In the genomic region with DNA sequence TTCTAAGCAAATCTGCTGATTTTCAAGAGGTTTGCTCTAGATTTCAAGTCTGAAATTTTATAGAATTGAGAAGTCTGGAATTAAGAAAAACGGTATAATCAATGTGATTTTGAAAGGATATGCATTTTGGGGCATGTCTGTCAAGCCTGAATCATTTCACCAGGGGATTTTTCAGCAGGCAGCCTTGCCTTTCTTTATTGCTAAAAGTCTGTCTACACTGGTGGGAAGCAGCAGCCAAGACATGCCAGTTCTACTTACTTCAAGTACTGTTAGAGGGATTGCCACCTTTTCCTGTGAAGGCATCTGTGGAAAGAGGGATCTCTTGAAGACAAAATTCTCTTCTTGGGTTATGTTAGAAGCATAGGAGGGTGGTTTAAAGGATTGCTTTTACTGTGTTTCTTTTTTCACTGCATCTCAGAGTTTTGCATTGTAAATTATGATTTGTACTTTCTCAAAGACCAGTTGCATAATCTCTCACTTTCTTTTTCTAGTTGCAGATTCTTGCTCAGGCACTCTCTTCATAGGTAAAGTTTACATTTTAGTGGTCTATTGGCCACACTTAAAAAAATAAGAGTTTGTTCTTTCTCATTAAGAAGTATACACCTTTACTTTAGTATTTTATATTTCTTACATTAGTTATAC, we compare ENCODE assay signal across 18 cellular contexts.
A peak's percentile ranks its signal among the peaks of the same experiment; 100 is the strongest.
DNase-seq lines count a peak whose midpoint lies in the region; ATAC-seq, FAIRE-seq and TF ChIP-seq lines count a peak whose summit lies in the region.
"Had no signal": no experiment of that assay in that cellular context is flagged by ENCODE, and none has a peak within 500 bp of the region (broad histone marks: within the 10 kb centered on the region; RNA-seq: fewer than 3 reads in every experiment).

No MANE protein-coding gene starts in this region.

- no peaks in the 10 kb centered on the region for H3K23me2 ChIP-seq in H1 (ENCODE audit: low read depth, low read length)

- FAIRE-seq in H1 (lab: Jason Lieb, UNC), result peak; percentile 19
- FAIRE-seq: A549, GM19239 had no signal

- H3K4me1 ChIP-seq in A673 (ENCODE audit: insufficient read depth, low read length, poor library complexity, severe bottlenecking), result no peaks in the 10 kb centered on the region
- no peaks in the 10 kb centered on the region for H3K4me1 ChIP-seq in IMR-90 (ENCODE audit: control insufficient read depth, insufficient read depth, low read length)
- H3K4me1 ChIP-seq in OCI-LY3 (ENCODE audit: low read length), result peaks cover 64% of the 10 kb centered on the region
- H3K4me1 ChIP-seq in H1 (replicated peaks in 1 of 4; ENCODE audit: control insufficient read depth in 3 of 4, insufficient read depth in 4 of 4, low read length in 3 of 4), result peaks cover 0 to 10% (median 3%) of the 10 kb centered on the region in 4 experiments; a peak in 4 of 7 replicates
- H3K4me1 ChIP-seq in stomach, result no peaks in the 10 kb centered on the region
- H3K4me1 ChIP-seq: A549; BLaER1 treated with 17β-estradiol and CSF1 and Interleukin-3, amounts not matched to agents 10 nM and 100 nM had no signal

- H2BK20ac ChIP-seq in IMR-90 (ENCODE audit: low read depth, low read length), result no peak overlapping the region
- H2BK20ac ChIP-seq in H1 (ENCODE audit: low read length), result no peak overlapping the region

- H3K4me3 ChIP-seq in A673 (ENCODE audit: low read depth, low read length, poor library complexity, severe bottlenecking), result no peak overlapping the region
- no peak overlapping the region for H3K4me3 ChIP-seq in IMR-90 (ENCODE audit: insufficient read depth, low read depth, low read length)
- peak overlapping the region; percentile 67 for H3K4me3 ChIP-seq in OCI-LY3 (ENCODE audit: low read length)
- H3K4me3 ChIP-seq in H1 (ENCODE audit: extremely low read depth in 1 of 4, insufficient read depth in 2 of 4, low read depth in 3 of 4, low read length in 4 of 4), result no peak overlapping the region
- H3K4me3 ChIP-seq in stomach, result no peak overlapping the region
- H3K4me3 ChIP-seq: A549; BLaER1 treated with 17β-estradiol and CSF1 and Interleukin-3, amounts not matched to agents 10 nM and 100 nM had no signal

- H2AK5ac ChIP-seq in IMR-90 (ENCODE audit: low read depth, low read length) (no peak overlapping the region), H1 (ENCODE audit: low read depth, low read length) (no peak overlapping the region)

- CTCF ChIA-PET in A673 (lab: Charles Lee), result no interaction called here
- CTCF ChIA-PET in IMR-90 (lab: Yijun Ruan, JAX), result no interaction called here
- CTCF ChIA-PET in H1 (lab: Charles Lee; ENCODE audit: partially characterized antibody), result no interaction called here

- in situ Hi-C loops in IMR-90 (cut with MboI; ENCODE audit: low sequenced_read_pairs), result no loop called here

- no peak overlapping the region for H3K9ac ChIP-seq in IMR-90 (ENCODE audit: low read depth, low read length)
- peak overlapping the region; percentile 55 for H3K9ac ChIP-seq in OCI-LY3 (ENCODE audit: low read length)
- H3K9ac ChIP-seq in H1 (replicated peaks in 1 of 4; ENCODE audit: extremely low read depth in 1 of 4, low read depth in 3 of 4, low read length in 3 of 4), result no peak overlapping the region
- H3K9ac ChIP-seq: BLaER1 treated with 17β-estradiol and CSF1 and Interleukin-3, amounts not matched to agents 10 nM and 100 nM had no signal

- WGBS in IMR-90 (ENCODE audit: extremely low coverage in 2 of 2, insufficient read length in 1 of 2), 2 experiments, result no CpG with 5 or more reads among the region's 1 CpG
- 50% methylated on average over 1 of the region's 1 CpG; no CpG with 5 or more reads in 1 of the 2 experiments for WGBS in H1 (ENCODE audit: extremely low coverage in 1 of 2, insufficient coverage in 1 of 2, insufficient read length in 1 of 2, insufficient replicate concordance in 2 of 2, low coverage in 1 of 2, low lambda C conversion rate in 2 of 2, missing lambda C conversion rate in 1 of 2), 2 experiments
- 48 to 63% (median 53%) methylated on average over 1 of the region's 1 CpG for WGBS in stomach, 5 donors

- DNase-seq in A673 (ENCODE audit: low spot score), result peak; percentile 6
- DNase-seq in IMR-90, result no peak
- no peak for DNase-seq in H1 (ENCODE audit: low read depth in 1 of 2, low spot score in 2 of 2)
- DNase-seq in stomach, result no peak
- no peak for DNase-seq in NCI-H1105 (lab: John Stamatoyannopoulos, UW)
- DNase-seq in AG08396 (ENCODE audit: low spot score), result no peak
- DNase-seq in stimulated activated CD4-positive, alpha-beta T cell treated with anti-CD3 and anti-CD28 coated beads, Interleukin-4, amount 100 ng/mL, for 24 hours, result no peak
- DNase-seq: Calu3; CD8-positive, alpha-beta T cell; DMS79 treated with DMSO at 0.1 percent for 48 hours; GF-D8; GOT3; H9 had no signal

- no peak for TF ChIP-seq RAD21 in IMR-90 (IDR thresholded peaks at IDR 0.05; ENCODE audit: low read length)
- no peak for TF ChIP-seq RAD21 in H1 (IDR thresholded peaks at IDR 0.05 in 1 of 2, conservative IDR thresholded peaks at IDR 0.05 in 1 of 2; ENCODE audit: low read depth in 2 of 2, low read length in 2 of 2)

- TF ChIP-seq EP300 in H1 (IDR thresholded peaks at IDR 0.05; ENCODE audit: borderline replicate concordance in 1 of 2, low read depth in 2 of 2, low read length in 2 of 2) (no peak), stomach (IDR thresholded peaks at IDR 0.05) (no peak)

- H2BK15ac ChIP-seq in IMR-90 (ENCODE audit: low read depth, low read length), result no peak overlapping the region
- no peak overlapping the region for H2BK15ac ChIP-seq in H1 (ENCODE audit: low read length)

- TF ChIP-seq CTCF in A673 (conservative IDR thresholded peaks at IDR 0.05; ENCODE audit: low read depth, low read length) (no peak), IMR-90 (conservative IDR thresholded peaks at IDR 0.05; ENCODE audit: low read depth, low read length) (no peak), OCI-LY3 (IDR thresholded peaks at IDR 0.05; ENCODE audit: low read depth, low read length) (no peak), H1 (IDR thresholded peaks at IDR 0.05; ENCODE audit: control extremely low read depth in 1 of 3, insufficient read depth in 1 of 3, low read depth in 1 of 3, low read length in 3 of 3) (no peak), stomach (IDR thresholded peaks at IDR 0.05) (no peak)

- H2AFZ ChIP-seq in IMR-90 (replicated peaks; ENCODE audit: low read length, poor library complexity) (no peak overlapping the region), OCI-LY3 (ENCODE audit: low read depth, low read length) (peak overlapping the region; percentile 67), H1 (ENCODE audit: low read length) (no peak overlapping the region)

- H3K27ac ChIP-seq in A673 (ENCODE audit: low read depth, low read length, poor library complexity, severe bottlenecking), result no peak overlapping the region
- no peak overlapping the region for H3K27ac ChIP-seq in IMR-90 (ENCODE audit: insufficient read depth, low read length)
- peak overlapping the region; percentile 90 for H3K27ac ChIP-seq in OCI-LY3 (ENCODE audit: low read length)
- H3K27ac ChIP-seq in H1 (ENCODE audit: low read depth, low read length), result no peak overlapping the region
- no peak overlapping the region for H3K27ac ChIP-seq in stomach
- H3K27ac ChIP-seq: 22Rv1; A549; BLaER1 treated with 17β-estradiol and CSF1 and Interleukin-3, amounts not matched to agents 10 nM and 100 nM had no signal

- intact Hi-C loops in A673 (cut with micrococcal nuclease; ENCODE audit: unreplicated experiment), result no loop called here
- intact Hi-C loops in IMR-90 (cut with micrococcal nuclease), result no loop called here
- intact Hi-C loops in stomach (cut with DNase I; ENCODE audit: low total_unique reads), result no loop called here

- POLR2A ChIA-PET in A673 (lab: Charles Lee; ENCODE audit: low non-redundant PET), result no interaction called here
- POLR2A ChIA-PET in IMR-90 (lab: Charles Lee; ENCODE audit: unreplicated experiment), result no interaction called here
- POLR2A ChIA-PET in H1 (lab: Charles Lee; ENCODE audit: partially characterized antibody), result no interaction called here

- H3K79me1 ChIP-seq in IMR-90 (ENCODE audit: low read depth in 1 of 2, low read length in 2 of 2) (no peaks in the 10 kb centered on the region), H1 (ENCODE audit: low read depth, low read length) (no peaks in the 10 kb centered on the region)

- H4K20me1 ChIP-seq in IMR-90 (ENCODE audit: insufficient read depth, low read length), result no peaks in the 10 kb centered on the region
- no peaks in the 10 kb centered on the region for H4K20me1 ChIP-seq in OCI-LY3 (ENCODE audit: insufficient read depth, low read length)
- peaks cover 0 to 1% of the 10 kb centered on the region in 2 experiments for H4K20me1 ChIP-seq in H1 (replicated peaks in 1 of 2; ENCODE audit: control insufficient read depth in 1 of 2, insufficient read depth in 2 of 2, low read length in 2 of 2)
- H4K20me1 ChIP-seq: BLaER1 treated with 17β-estradiol and CSF1 and Interleukin-3, amounts not matched to agents 10 nM and 100 nM had no signal

- H2BK120ac ChIP-seq in IMR-90 (ENCODE audit: low read depth, low read length), result no peak overlapping the region
- no peak overlapping the region for H2BK120ac ChIP-seq in H1 (replicated peaks; ENCODE audit: low read depth, low read length)

- no peak for ATAC-seq in IMR-90 (ENCODE audit: low read depth)
- ATAC-seq: A549; CD8-positive, alpha-beta T cell had no signal

- BruUV-seq in A673 (replicated peaks; lab: Mats Ljungman, UMichigan) (no TSS peak), IMR-90 (replicated peaks; lab: Mats Ljungman, UMichigan) (no TSS peak)

- no peak overlapping the region for H2BK12ac ChIP-seq in H1 (ENCODE audit: low read depth, low read length)

- TF ChIP-seq POLR2A in IMR-90 (IDR thresholded peaks at IDR 0.05; ENCODE audit: low read depth, low read length), result no peak
- TF ChIP-seq POLR2A in H1 (IDR thresholded peaks at IDR 0.05; ENCODE audit: control extremely low read depth in 1 of 2, low read depth in 2 of 2, low read length in 2 of 2), result no peak
- no peak for TF ChIP-seq POLR2A in stomach (IDR thresholded peaks at IDR 0.05)

- no peaks in the 10 kb centered on the region for H3K9me1 ChIP-seq in IMR-90 (ENCODE audit: insufficient read depth, low read length)

- H3K56ac ChIP-seq in IMR-90 (ENCODE audit: extremely low read depth, insufficient read depth, low read length), result no peak overlapping the region
- H3K56ac ChIP-seq in H1 (replicated peaks; ENCODE audit: insufficient read length, low read depth, low read length), result no peak overlapping the region

- H3K14ac ChIP-seq in IMR-90 (replicated peaks; ENCODE audit: low read depth, low read length), result no peak overlapping the region
- no peak overlapping the region for H3K14ac ChIP-seq in H1 (ENCODE audit: insufficient read length)

- H2BK5ac ChIP-seq in IMR-90 (ENCODE audit: low read depth, low read length, poor library complexity, severe bottlenecking), result no peak overlapping the region
- no peak overlapping the region for H2BK5ac ChIP-seq in H1 (ENCODE audit: low read depth, low read length)

- H4K91ac ChIP-seq in IMR-90 (ENCODE audit: insufficient read depth, low read depth, low read length) (no peak overlapping the region), H1 (replicated peaks; ENCODE audit: insufficient read length, low read length) (no peak overlapping the region)

- H3K36me3 ChIP-seq in A673 (ENCODE audit: insufficient read depth, low read length, poor library complexity, severe bottlenecking), result no peaks in the 10 kb centered on the region
- no peaks in the 10 kb centered on the region for H3K36me3 ChIP-seq in IMR-90 (ENCODE audit: control insufficient read depth, insufficient read depth, low read length)
- H3K36me3 ChIP-seq in OCI-LY3 (replicated peaks; ENCODE audit: low read depth, low read length), result peaks cover 2% of the 10 kb centered on the region
- 0 out of 8 replicates have a peak, but pooled peaks cover 0 to 2% (median 0%) of the 10 kb centered on the region in 4 experiments for H3K36me3 ChIP-seq in H1 (ENCODE audit: control insufficient read depth in 2 of 4, insufficient read depth in 4 of 4, low read length in 3 of 4)
- no peaks in the 10 kb centered on the region for H3K36me3 ChIP-seq in stomach
- H3K36me3 ChIP-seq: BLaER1 treated with 17β-estradiol and CSF1 and Interleukin-3, amounts not matched to agents 10 nM and 100 nM had no signal

- H4K5ac ChIP-seq in IMR-90 (ENCODE audit: low read depth, low read length) (no peak overlapping the region), H1 (ENCODE audit: insufficient read length, low read depth, low read length) (no peak overlapping the region)

- no peaks in the 10 kb centered on the region for H3K9me3 ChIP-seq in A673 (ENCODE audit: low read depth, low read length, poor library complexity, severe bottlenecking)
- H3K9me3 ChIP-seq in IMR-90 (ENCODE audit: control insufficient read depth, insufficient read depth, low read length), result no peaks in the 10 kb centered on the region
- H3K9me3 ChIP-seq in OCI-LY3 (ENCODE audit: insufficient read depth, low read length), result no peaks in the 10 kb centered on the region
- H3K9me3 ChIP-seq in H1 (ENCODE audit: insufficient read depth in 2 of 2, low read depth in 1 of 2, low read length in 1 of 2), result no peaks in the 10 kb centered on the region; a peak in 1 of 4 replicates
- H3K9me3 ChIP-seq in stomach, result no peaks in the 10 kb centered on the region
- H3K9me3 ChIP-seq: A549; BLaER1 treated with 17β-estradiol and CSF1 and Interleukin-3, amounts not matched to agents 10 nM and 100 nM had no signal

- H3K27me3 ChIP-seq in A673 (replicated peaks; ENCODE audit: insufficient read depth, low read depth, low read length, poor library complexity) (peaks cover 3% of the 10 kb centered on the region), IMR-90 (ENCODE audit: control insufficient read depth, insufficient read depth, low read length) (no peaks in the 10 kb centered on the region), OCI-LY3 (ENCODE audit: low read depth, low read length) (no peaks in the 10 kb centered on the region), H1 (replicated peaks in 1 of 4; ENCODE audit: control insufficient read depth in 3 of 4, extremely low read depth in 1 of 4, insufficient read depth in 3 of 4, low read length in 3 of 4) (peaks cover 7 to 35% (median 19%) of the 10 kb centered on the region in 4 experiments), stomach (no peaks in the 10 kb centered on the region)
- H3K27me3 ChIP-seq: BLaER1 treated with 17β-estradiol and CSF1 and Interleukin-3, amounts not matched to agents 10 nM and 100 nM had no signal

- H3K4me2 ChIP-seq in IMR-90 (ENCODE audit: low read depth, low read length) (no peak overlapping the region), OCI-LY3 (ENCODE audit: low read length) (peak overlapping the region; percentile 65), H1 (ENCODE audit: insufficient read depth in 1 of 2, low read depth in 2 of 2, low read length in 2 of 2) (no peak overlapping the region)
- H3K4me2 ChIP-seq: A549; BLaER1 treated with 17β-estradiol and CSF1 and Interleukin-3, amounts not matched to agents 10 nM and 100 nM had no signal

- no peak overlapping the region for H2AK9ac ChIP-seq in IMR-90 (replicated peaks; ENCODE audit: low read depth, low read length, poor library complexity)

- H4K8ac ChIP-seq in IMR-90 (ENCODE audit: low read depth in 2 of 2, low read length in 2 of 2), result no peak overlapping the region
- H4K8ac ChIP-seq in H1 (ENCODE audit: extremely low read depth, insufficient read depth, low read length), result no peak overlapping the region

- no peak overlapping the region for H3K23ac ChIP-seq in IMR-90 (ENCODE audit: low read depth, low read length)
- H3K23ac ChIP-seq in H1 (ENCODE audit: insufficient read length), result no peak overlapping the region

- H3K4ac ChIP-seq in IMR-90 (ENCODE audit: low read depth, low read length) (no peak overlapping the region), H1 (replicated peaks; ENCODE audit: insufficient read length, low read depth, low read length) (no peak overlapping the region)

- H3K18ac ChIP-seq in IMR-90 (ENCODE audit: low read depth, low read length) (peak overlapping the region; percentile 81; the same call in 1 of the 2 replicates), H1 (ENCODE audit: extremely low read depth, low read length) (no peak overlapping the region; the same call in 1 of the 2 replicates)

- dilution Hi-C loops in IMR-90 (cut with HindIII; ENCODE audit: low sequenced_read_pairs, unreplicated experiment), result no loop called here

- H3K79me2 ChIP-seq in OCI-LY3 (ENCODE audit: low read length) (no peaks in the 10 kb centered on the region), H1 (ENCODE audit: control insufficient read depth in 1 of 2, insufficient read depth in 2 of 2, low read length in 2 of 2) (no peaks in the 10 kb centered on the region)
